In genomic region chr6:12480379-12480778, GRCh38 we compare ENCODE assay signal across 24 cellular contexts.
"Had no signal": no experiment of that assay in that cellular context is flagged by ENCODE, and none has a peak within 500 bp of the region (broad histone marks: within the 10 kb centered on the region; RNA-seq: fewer than 3 reads in every experiment).

No MANE protein-coding gene starts in this region.

- H3K36me3 ChIP-seq: adrenal gland, breast epithelium had no signal

- H3K4me2 ChIP-seq: KMS-11 had no signal

- H3K9ac ChIP-seq: KMS-11 had no signal

- H3K4me3 ChIP-seq: adrenal gland, breast epithelium, SK-N-MC had no signal

- H3K9me3 ChIP-seq: adrenal gland, breast epithelium had no signal

- H3K27ac ChIP-seq: adrenal gland, breast epithelium, KMS-11, SK-N-MC, VCaP had no signal

- DNase-seq: activated CD4-positive, CD25-positive, alpha-beta regulatory T cell; activated CD8-positive, alpha-beta memory T cell treated with anti-CD3 and anti-CD28 coated beads, Interleukin-2, amount 50 U/mL, for 4 hours; activated CD8-positive, alpha-beta T cell treated with anti-CD3 and anti-CD28 coated beads for 36 hours; activated naive CD4-positive, alpha-beta T cell treated with anti-CD3 and anti-CD28 coated beads, Interleukin-2, amount 50 U/mL, for 16 hours; activated naive CD8-positive, alpha-beta T cell treated with anti-CD3 and anti-CD28 coated beads, Interleukin-2, amount 10 ng/mL, durations not matched to agents 7 days and 5 days; activated T-cell treated with anti-CD3 and anti-CD28 coated beads, Interleukin-2, amount 50 U/mL, for 72 hours; adrenal gland; anterior cingulate cortex; central memory CD4-positive, alpha-beta T cell; MM.1S; NCI-H1105; NCI-H1436 treated with DMSO at 0.1 percent for 48 hours; NCI-H187; NCI-H2081; NCI-H510A treated with DMSO at 0.1 percent for 48 hours; NCI-H69; PC-3; SIG-M5; T-cell; T1000 had no signal

- H3K4me1 ChIP-seq: breast epithelium had no signal

- ATAC-seq: activated CD8-positive, alpha-beta T cell treated with anti-CD3 and anti-CD28 coated beads for 36 hours; activated T-cell treated with anti-CD3 and anti-CD28 coated beads, Interleukin-2, amount 50 U/mL, for 72 hours; PC-3; T-cell had no signal

- H3K27me3 ChIP-seq: adrenal gland, breast epithelium had no signal
